In the genomic region with DNA sequence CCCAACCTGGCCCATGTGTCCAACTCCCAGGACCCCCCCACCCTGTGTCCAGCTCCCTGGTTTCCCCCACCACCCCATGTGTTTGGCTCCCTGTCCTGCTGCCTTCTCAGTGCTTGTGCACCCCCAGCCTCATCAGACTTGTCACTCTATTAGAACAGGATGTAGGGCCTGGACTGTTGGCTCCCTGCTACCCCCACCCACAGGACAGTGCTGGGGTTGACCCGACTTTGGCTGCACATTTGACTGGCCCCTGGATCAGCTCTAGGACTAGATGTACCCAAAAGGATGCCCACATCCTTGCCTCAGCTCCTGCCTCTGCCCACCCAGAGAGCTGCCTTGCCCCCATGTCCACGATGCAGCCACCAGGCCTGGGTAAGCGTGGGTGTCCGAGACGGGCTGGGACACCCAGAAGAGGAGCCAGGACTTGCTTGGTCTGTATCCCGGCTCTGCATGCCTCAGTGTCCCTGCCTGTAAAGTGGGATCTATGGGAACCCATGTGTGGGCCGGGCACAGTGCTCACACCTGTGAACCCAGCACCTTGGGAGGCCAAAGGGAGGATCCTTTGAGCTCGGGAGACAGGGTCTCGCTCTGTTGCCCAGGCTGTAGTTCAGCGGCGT, we compare ENCODE assay signal across 9 cellular contexts. TPM values are rescaled to one million over a fixed set of nuclear protein-coding genes. Genes with fewer than 3 reads are reported as not detected.
DNase-seq lines count a peak whose midpoint lies in the region; ATAC-seq and TF ChIP-seq lines count a peak whose summit lies in the region.
"Had no signal": no experiment of that assay in that cellular context is flagged by ENCODE, and none has a peak within 500 bp of the region (broad histone marks: within the 10 kb centered on the region; RNA-seq: fewer than 3 reads in every experiment).

No MANE protein-coding gene starts in this region.

- H3K4me3 Mint-ChIP-seq in activated naive CD4-positive, alpha-beta T cell treated with anti-CD3 and anti-CD28 coated beads, Interleukin-2, amount 50 U/mL, for 24 hours, result peak overlapping the region; percentile 27
- peak overlapping the region; percentile 59 for H3K4me3 Mint-ChIP-seq in endodermal cell
- H3K4me3 Mint-ChIP-seq in type B pancreatic cell, result peak overlapping the region; percentile 69

- H3K9ac ChIP-seq in endodermal cell (ENCODE audit: extremely low read depth, low read length, poor library complexity, severe bottlenecking), result no peak overlapping the region

- ATAC-seq in HG03196 (IDR thresholded peaks at IDR 0.05; ENCODE audit: unreplicated experiment) (no peak), esophagus mucosa (no peak)

- peaks cover 37% of the 10 kb centered on the region for H3K4me1 Mint-ChIP-seq in activated naive CD4-positive, alpha-beta T cell treated with anti-CD3 and anti-CD28 coated beads, Interleukin-2, amount 50 U/mL, for 24 hours
- peaks cover 5% of the 10 kb centered on the region for H3K4me1 Mint-ChIP-seq in endodermal cell
- H3K4me1 Mint-ChIP-seq in type B pancreatic cell (ENCODE audit: unreplicated experiment), result no peaks in the 10 kb centered on the region

- H3K4me1 ChIP-seq in endodermal cell (ENCODE audit: control insufficient read depth, insufficient read depth, low read length), result no peaks in the 10 kb centered on the region

- H3K36me3 ChIP-seq in endodermal cell (ENCODE audit: control insufficient read depth, insufficient read depth, low read length), result no peaks in the 10 kb centered on the region

- H3K27me3 Mint-ChIP-seq in activated naive CD4-positive, alpha-beta T cell treated with anti-CD3 and anti-CD28 coated beads, Interleukin-2, amount 50 U/mL, for 24 hours, result no peaks in the 10 kb centered on the region
- H3K27me3 Mint-ChIP-seq in endodermal cell (ENCODE audit: insufficient read depth), result peaks cover 15% of the 10 kb centered on the region
- H3K27me3 Mint-ChIP-seq in type B pancreatic cell, result no peaks in the 10 kb centered on the region

- H3K36me3 Mint-ChIP-seq in activated naive CD4-positive, alpha-beta T cell treated with anti-CD3 and anti-CD28 coated beads, Interleukin-2, amount 50 U/mL, for 24 hours, result no peaks in the 10 kb centered on the region
- H3K36me3 Mint-ChIP-seq in endodermal cell (ENCODE audit: low read depth), result no peaks in the 10 kb centered on the region
- no peaks in the 10 kb centered on the region for H3K36me3 Mint-ChIP-seq in type B pancreatic cell

- H3K4me3 ChIP-seq in endodermal cell (ENCODE audit: low read length), result no peak overlapping the region

- H3K9me3 Mint-ChIP-seq in activated naive CD4-positive, alpha-beta T cell treated with anti-CD3 and anti-CD28 coated beads, Interleukin-2, amount 50 U/mL, for 24 hours, result no peaks in the 10 kb centered on the region
- H3K9me3 Mint-ChIP-seq in endodermal cell (no peaks in the 10 kb centered on the region), type B pancreatic cell (no peaks in the 10 kb centered on the region)

- no peaks in the 10 kb centered on the region for H3K27me3 ChIP-seq in endodermal cell (ENCODE audit: control insufficient read depth, insufficient read depth, low read length, poor library complexity, severe bottlenecking)

- H3K27ac ChIP-seq in RWPE1 (peak overlapping the region; percentile 99), endodermal cell (ENCODE audit: low read depth, low read length) (no peak overlapping the region)

- POLR2A ChIA-PET in RWPE1 (lab: Yijun Ruan, JAX; ENCODE audit: low non-redundant PET), result no interaction called here

- no peaks in the 10 kb centered on the region for H3K9me3 ChIP-seq in endodermal cell (ENCODE audit: control insufficient read depth, low read length)

- DNase-seq in activated naive CD4-positive, alpha-beta T cell treated with anti-CD3 and anti-CD28 coated beads, Interleukin-2, amount 50 U/mL, for 16 hours, result no peak
- DNase-seq in RWPE1 (ENCODE audit: low spot score) (no peak), endodermal cell (no peak), type B pancreatic cell (ENCODE audit: extremely low spot score, unreplicated experiment) (no peak), occipital lobe (lab: John Stamatoyannopoulos, UW) (no peak)
- DNase-seq: NCI-H510A treated with DMSO at 0.1 percent for 48 hours had no signal

- TF ChIP-seq CTCF in RWPE1 (conservative IDR thresholded peaks at IDR 0.05; ENCODE audit: low read depth), result no peak
- TF ChIP-seq CTCF in endodermal cell (conservative IDR thresholded peaks at IDR 0.05), result no peak
- no peak for TF ChIP-seq CTCF in type B pancreatic cell (conservative IDR thresholded peaks at IDR 0.05)

- H3K27ac Mint-ChIP-seq in activated naive CD4-positive, alpha-beta T cell treated with anti-CD3 and anti-CD28 coated beads, Interleukin-2, amount 50 U/mL, for 24 hours, result no peak overlapping the region
- H3K27ac Mint-ChIP-seq in endodermal cell (no peak overlapping the region), type B pancreatic cell (no peak overlapping the region)

- 91 to 93% methylated on average over 7 to 11 of the region's 11 CpGs for WGBS in endodermal cell (ENCODE audit: insufficient coverage in 1 of 2, insufficient read length in 1 of 2), 2 experiments

- CTCF ChIA-PET in RWPE1 (lab: Yijun Ruan, JAX), result interaction anchor here (0.6 kb wide), 2 partner anchors 29 to 60 kb away, joined by 3 to 4 read pairs; no protein-coding TSS in a partner anchor

RNA-seq across cellular contexts. Expression of a gene that starts 1.5 kb away (rescaled TPM):
- total RNA-seq in endodermal cell (10 to 100 TPM; 61.8 to 82.8 TPM), type B pancreatic cell (ENCODE audit: low replicate concordance) (33.5 and 58.7 TPM in 2 replicates), esophagus mucosa (23.2 TPM), occipital lobe (18.6 TPM)
- polyA plus RNA-seq in endodermal cell (2013, experiment 1 of 2), result 25.7 TPM
- polyA plus RNA-seq in endodermal cell (2013, experiment 2 of 2), result 22.9 TPM

RNA-seq across cellular contexts. Expression of a gene that starts 14.7 kb away (rescaled TPM):
- total RNA-seq in endodermal cell (10 to 100 TPM; 31.8 to 39.7 TPM), type B pancreatic cell (ENCODE audit: low replicate concordance) (27.8 and 29.8 TPM in 2 replicates), esophagus mucosa (50.0 TPM), occipital lobe (4.2 TPM)
- polyA plus RNA-seq in endodermal cell (2013, experiment 1 of 2), result 31.8 TPM
- polyA plus RNA-seq in endodermal cell (2013, experiment 2 of 2), result 26.2 TPM

RNA-seq across cellular contexts. Expression of a gene that starts 59.4 kb away (rescaled TPM):
- total RNA-seq in endodermal cell, result 100 to 1,000 TPM; 104 to 143 TPM
- 101 TPM for polyA plus RNA-seq in endodermal cell (2013, experiment 1 of 2)
- 74.7 TPM for polyA plus RNA-seq in endodermal cell (2013, experiment 2 of 2)
- total RNA-seq in type B pancreatic cell (ENCODE audit: low replicate concordance), result 176 and 184 TPM in 2 replicates
- 65.7 TPM for total RNA-seq in esophagus mucosa
- total RNA-seq in occipital lobe, result 23.9 TPM
